20 cellular contexts compared by ENCODE assay signal in genomic region chr3:35648347-35648746, GRCh38. TPM values are rescaled to one million over a fixed set of nuclear protein-coding genes. Genes with fewer than 3 reads are reported as not detected.
DNase-seq lines count a peak whose midpoint lies in the region; ATAC-seq and TF ChIP-seq lines count a peak whose summit lies in the region.
"Had no signal": no experiment of that assay in that cellular context is flagged by ENCODE, and none has a peak within 500 bp of the region (broad histone marks: within the 10 kb centered on the region; RNA-seq: fewer than 3 reads in every experiment).

No MANE protein-coding gene starts in this region.

- ATAC-seq in GM21447 (IDR thresholded peaks at IDR 0.05; ENCODE audit: unreplicated experiment) (no peak), HG02885 (IDR thresholded peaks at IDR 0.05; ENCODE audit: poor library complexity, unreplicated experiment) (no peak), GM19467 (IDR thresholded peaks at IDR 0.05; ENCODE audit: unreplicated experiment) (no peak)
- no peak for ATAC-seq in stimulated activated naive CD8-positive, alpha-beta T cell treated with anti-CD3 and anti-CD28 coated beads, Interleukin-15, Interleukin-2, amounts not matched to agents 100 U/mL and 50 U/mL, for 24 hours
- ATAC-seq: HCT116; naive thymus-derived CD8-positive, alpha-beta T cell; stimulated activated naive CD8-positive, alpha-beta T cell treated with anti-CD3 and anti-CD28 coated beads, Interleukin-15, amount 100 ng/mL, for 72 hours had no signal

- TF ChIP-seq CTCF in fibroblast of lung (conservative IDR thresholded peaks at IDR 0.05 in 1 of 2, IDR thresholded peaks at IDR 0.05 in 1 of 2; ENCODE audit: low read depth in 1 of 2, low read length in 2 of 2), result no peak

- no peak overlapping the region for H3K4me3 ChIP-seq in adipocyte (ENCODE audit: low read length)
- H3K4me3 ChIP-seq in fibroblast of lung (replicated peaks in 1 of 4; ENCODE audit: control extremely low read depth in 1 of 4, insufficient read depth in 1 of 4, low read depth in 3 of 4, low read length in 4 of 4), result no peak overlapping the region
- H3K4me3 ChIP-seq in skeletal muscle tissue (ENCODE audit: low read length in 3 of 3), result peak overlapping the region; percentile 16 to 23 (median 21)

- no peaks in the 10 kb centered on the region for H3K36me3 ChIP-seq in adipocyte (ENCODE audit: control insufficient read depth, insufficient read depth, low read length, severe bottlenecking)
- H3K36me3 ChIP-seq in fibroblast of lung (ENCODE audit: control insufficient read depth, insufficient read depth, low read length), result no peaks in the 10 kb centered on the region
- H3K36me3 ChIP-seq in skeletal muscle tissue (ENCODE audit: control insufficient read depth in 3 of 3, insufficient read depth in 3 of 3, low read length in 3 of 3), result no peaks in the 10 kb centered on the region

- H3K27ac ChIP-seq in fibroblast of lung (ENCODE audit: insufficient read depth, low read length) (no peak overlapping the region), skeletal muscle tissue (ENCODE audit: low read depth, low read length) (peak overlapping the region; percentile 81)
- H3K27ac ChIP-seq: parathyroid adenoma had no signal

- DNase-seq in LHCN-M2 (ENCODE audit: low read depth), result peak; percentile 65
- DNase-seq in adipocyte (ENCODE audit: low read depth), result peak; percentile 63
- DNase-seq in fibroblast of lung (ENCODE audit: low read depth in 2 of 2), result peak; percentile 10 to 37
- DNase-seq in stimulated activated naive CD8-positive, alpha-beta T cell treated with anti-CD3 and anti-CD28 coated beads, Interleukin-15, Interleukin-2, amounts not matched to agents 100 U/mL and 50 U/mL, for 24 hours, result no peak
- DNase-seq: activated CD4-positive, alpha-beta T cell treated with anti-CD3 and anti-CD28 coated beads, Interleukin-2, amount 10 ng/mL, durations not matched to agents 7 days and 5 days; naive thymus-derived CD8-positive, alpha-beta T cell; NCI-H1436 treated with DMSO at 0.1 percent for 48 hours; NCI-H526 treated with DMSO at 0.1 percent for 48 hours; stimulated activated CD4-positive, alpha-beta T cell treated with anti-CD3 and anti-CD28 coated beads, Interleukin-2, amount 100 ng/mL, for 48 hours; stimulated activated naive CD8-positive, alpha-beta T cell treated with anti-CD3 and anti-CD28 coated beads, Interleukin-15, amount 100 ng/mL, for 72 hours; SW 1271 had no signal

- no peaks in the 10 kb centered on the region for H4K20me1 ChIP-seq in fibroblast of lung (ENCODE audit: control insufficient read depth, extremely low read depth, insufficient read depth, low read length)

- H3K9me3 ChIP-seq in adipocyte (ENCODE audit: control insufficient read depth, low read length) (no peaks in the 10 kb centered on the region), fibroblast of lung (ENCODE audit: control insufficient read depth, insufficient read depth, low read depth, low read length) (no peaks in the 10 kb centered on the region), skeletal muscle tissue (ENCODE audit: control insufficient read depth in 3 of 3, low read length in 3 of 3) (no peaks in the 10 kb centered on the region)

- no peak overlapping the region for H2AFZ ChIP-seq in fibroblast of lung (ENCODE audit: low read length)
- H2AFZ ChIP-seq: parathyroid adenoma had no signal

- peaks cover 2% of the 10 kb centered on the region for H3K4me1 ChIP-seq in adipocyte (ENCODE audit: control insufficient read depth, insufficient read depth, low read length)
- H3K4me1 ChIP-seq in fibroblast of lung (ENCODE audit: control insufficient read depth, extremely low read depth, insufficient read depth, low read length), result no peaks in the 10 kb centered on the region
- H3K4me1 ChIP-seq in skeletal muscle tissue (ENCODE audit: control insufficient read depth in 3 of 3, insufficient read depth in 3 of 3, low read length in 3 of 3), result peaks cover 6 to 18% (median 10%) of the 10 kb centered on the region in 3 donors
- H3K4me1 ChIP-seq: parathyroid adenoma had no signal

- H3K4me2 ChIP-seq in fibroblast of lung (ENCODE audit: extremely low read depth, insufficient read depth, low read length), result no peak overlapping the region

- H3K79me2 ChIP-seq in fibroblast of lung (ENCODE audit: control insufficient read depth, insufficient read depth, low read length), result no peaks in the 10 kb centered on the region
- H3K79me2 ChIP-seq: parathyroid adenoma had no signal

- H3K27me3 ChIP-seq in adipocyte (replicated peaks; ENCODE audit: control insufficient read depth, insufficient read depth, low read length) (no peaks in the 10 kb centered on the region), fibroblast of lung (ENCODE audit: control insufficient read depth, insufficient read depth, low read length) (no peaks in the 10 kb centered on the region), skeletal muscle tissue (ENCODE audit: control insufficient read depth in 3 of 3, insufficient read depth in 3 of 3, low read length in 3 of 3) (no peaks in the 10 kb centered on the region)

- H3K9ac ChIP-seq in adipocyte (ENCODE audit: low read length) (no peak overlapping the region), fibroblast of lung (ENCODE audit: insufficient read depth, low read length) (no peak overlapping the region), skeletal muscle tissue (ENCODE audit: low read depth in 1 of 3, low read length in 3 of 3) (peak overlapping the region; percentile 39 to 52 (median 52))
- H3K9ac ChIP-seq: parathyroid adenoma had no signal

RNA-seq across cellular contexts. Expression of gene ARPP21, which starts 9.0 kb away (rescaled TPM):
- total RNA-seq in LHCN-M2 (2014; rRNA removed), result 2.1 and 7.1 TPM in 2 replicates
- polyA plus RNA-seq in LHCN-M2 (2012), result 1.7 TPM
- total RNA-seq in fibroblast of lung, result not detected in 2 replicates
- not detected in 2 replicates for polyA plus RNA-seq in fibroblast of lung
- not detected in 2 replicates for polyA plus RNA-seq in fibroblast of lung (2012)
- polyA minus RNA-seq in fibroblast of lung (ENCODE audit: low replicate concordance), result not detected in 2 replicates
- 54.3 TPM for total RNA-seq in skeletal muscle tissue
- total RNA-seq: activated CD4-positive, alpha-beta T cell treated with anti-CD3 and anti-CD28 coated beads, Interleukin-2, amount 10 ng/mL, durations not matched to agents 7 days and 5 days; cardiac septum; epithelial cell of proximal tubule; glomerular endothelial cell; naive thymus-derived CD8-positive, alpha-beta T cell had no signal
- polyA plus RNA-seq: naive thymus-derived CD8-positive, alpha-beta T cell had no signal

Comparison
In these comparisons a context has a peak if more than half of its experiments do, and no peak if none do; other contexts are left out.
1. H3K4me3 ChIP-seq: peak in skeletal muscle tissue (3 of 3); none in adipocyte (single experiment) and fibroblast of lung (0 of 4).
2. H3K9ac ChIP-seq: peak in skeletal muscle tissue (3 of 3); none in adipocyte (single experiment) and fibroblast of lung (single experiment).